33 cellular contexts compared by ENCODE assay signal in the genomic region with DNA sequence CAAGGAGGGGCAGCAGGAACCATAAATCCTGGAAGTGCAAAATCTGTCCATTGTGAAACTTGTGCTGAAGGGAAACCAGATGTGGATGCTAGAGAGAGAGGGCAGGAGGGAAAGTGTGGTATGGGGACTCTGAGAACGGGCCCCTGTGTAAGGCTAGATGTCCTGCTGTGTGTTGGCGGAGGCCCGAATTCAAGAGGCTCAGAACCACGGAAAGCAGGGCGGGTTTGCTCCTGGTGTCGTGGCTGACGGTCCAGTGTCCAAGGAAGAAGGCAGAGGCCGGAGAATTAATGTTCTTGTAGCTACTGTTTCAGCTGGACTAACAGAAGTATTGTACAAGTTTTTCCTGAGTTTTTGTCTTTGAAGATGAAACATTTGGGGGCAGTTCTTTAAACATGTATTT. TPM values are rescaled to one million over a fixed set of nuclear protein-coding genes. Genes with fewer than 3 reads are reported as not detected.
"Had no signal": no experiment of that assay in that cellular context is flagged by ENCODE, and none has a peak within 500 bp of the region (broad histone marks: within the 10 kb centered on the region; RNA-seq: fewer than 3 reads in every experiment).

No MANE protein-coding gene starts in this region.

- H3K9me3 ChIP-seq: adrenal gland, body of pancreas, gastrocnemius medialis had no signal

- H3K27ac ChIP-seq: adrenal gland, body of pancreas, coronary artery, dorsolateral prefrontal cortex, foreskin keratinocyte, gastrocnemius medialis, WERI-Rb-1 had no signal

- H3K4me1 ChIP-seq: adrenal gland, body of pancreas, foreskin keratinocyte, gastrocnemius medialis had no signal

- ATAC-seq: activated CD4-positive, CD25-positive, alpha-beta regulatory T cell treated with anti-CD3 and anti-CD28 coated beads, Interleukin-2, amount 50 U/mL, for 24 hours; activated CD8-positive, alpha-beta T cell treated with anti-CD3 and anti-CD28 coated beads for 36 hours; activated naive CD8-positive, alpha-beta T cell treated with anti-CD3 and anti-CD28 coated beads, Interleukin-2, amount 50 U/mL, for 24 hours; activated T-cell treated with anti-CD3 and anti-CD28 coated beads, Interleukin-2, amount 50 U/mL, for 4 hours; activated T-helper 17 cell treated with anti-CD3 and anti-CD28 coated beads, Interleukin-2, amount 50 U/mL, for 72 hours; body of pancreas; esophagus mucosa; foreskin keratinocyte; gastrocnemius medialis; T-helper 17 cell had no signal

- DNase-seq: activated B cell treated with CpG ODN at 0.5 μM for 24 hours; activated CD4-positive, alpha-beta T cell treated with anti-CD3 and anti-CD28 coated beads for 48 hours; activated CD4-positive, alpha-beta T cell treated with anti-CD3 and anti-CD28 coated beads, Interleukin-2, amount 50 U/mL, for 1 hour; activated CD4-positive, alpha-beta T cell treated with anti-CD3 and anti-CD28 coated beads, Interleukin-2, amount 50 U/mL, for 48 hours; activated CD8-positive, alpha-beta memory T cell treated with anti-CD3 and anti-CD28 coated beads for 24 hours; activated CD8-positive, alpha-beta T cell treated with anti-CD3 and anti-CD28 coated beads for 36 hours; activated effector memory CD4-positive, alpha-beta T cell treated with Interleukin-2 at 50 U/mL for 16 hours; activated gamma-delta T cell treated with Interleukin-2 at 50 U/mL for 16 hours; activated naive CD4-positive, alpha-beta T cell treated with Interleukin-2 at 50 U/mL for 16 hours; activated naive CD8-positive, alpha-beta T cell treated with anti-CD3 and anti-CD28 coated beads for 36 hours; activated naive CD8-positive, alpha-beta T cell treated with anti-CD3 and anti-CD28 coated beads, Interleukin-2, amount 50 U/mL, for 24 hours; activated T-cell treated with anti-CD3 and anti-CD28 coated beads, Interleukin-2, amount 50 U/mL, for 4 hours; adrenal gland; amygdala; body of pancreas; central memory CD4-positive, alpha-beta T cell; cerebellar nuclear complex; dorsolateral prefrontal cortex; effector memory CD4-positive, alpha-beta T cell; endodermal cell; foreskin keratinocyte; gastrocnemius medialis; glutamatergic neuron; T-helper 1 cell; T-helper 17 cell; T1000; WERI-Rb-1 had no signal

- H3K27me3 ChIP-seq: adrenal gland, body of pancreas had no signal

- H3K36me3 ChIP-seq: adrenal gland, gastrocnemius medialis, WERI-Rb-1 had no signal

- H3K4me3 ChIP-seq: adrenal gland, body of pancreas, coronary artery, dorsolateral prefrontal cortex, gastrocnemius medialis had no signal

RNA-seq across cellular contexts. Expression of gene CXCL14, which starts 9.1 kb away (rescaled TPM):
- total RNA-seq: activated B cell treated with CpG ODN at 0.5 μM for 24 hours; activated CD8-positive, alpha-beta T cell treated with anti-CD3 and anti-CD28 coated beads for 36 hours; activated naive CD8-positive, alpha-beta T cell treated with anti-CD3 and anti-CD28 coated beads for 36 hours; activated T-cell treated with anti-CD3 and anti-CD28 coated beads, Interleukin-2, amount 50 U/mL, for 4 hours; activated T-helper 17 cell treated with anti-CD3 and anti-CD28 coated beads, Interleukin-2, amount 50 U/mL, for 72 hours; T-helper 17 cell had no signal

RNA-seq across cellular contexts. Expression of gene NEUROG1, which starts 52.1 kb away (rescaled TPM):
- total RNA-seq: activated B cell treated with CpG ODN at 0.5 μM for 24 hours; activated CD8-positive, alpha-beta T cell treated with anti-CD3 and anti-CD28 coated beads for 36 hours; activated naive CD8-positive, alpha-beta T cell treated with anti-CD3 and anti-CD28 coated beads for 36 hours; activated T-cell treated with anti-CD3 and anti-CD28 coated beads, Interleukin-2, amount 50 U/mL, for 4 hours; activated T-helper 17 cell treated with anti-CD3 and anti-CD28 coated beads, Interleukin-2, amount 50 U/mL, for 72 hours; adrenal gland; aorta; body of pancreas; dorsolateral prefrontal cortex; endodermal cell; epithelial cell of proximal tubule; esophagus mucosa; foreskin keratinocyte; gastrocnemius medialis; T-helper 17 cell had no signal
- polyA plus RNA-seq: adrenal gland, aorta, foreskin keratinocyte had no signal
